In the genomic region with DNA sequence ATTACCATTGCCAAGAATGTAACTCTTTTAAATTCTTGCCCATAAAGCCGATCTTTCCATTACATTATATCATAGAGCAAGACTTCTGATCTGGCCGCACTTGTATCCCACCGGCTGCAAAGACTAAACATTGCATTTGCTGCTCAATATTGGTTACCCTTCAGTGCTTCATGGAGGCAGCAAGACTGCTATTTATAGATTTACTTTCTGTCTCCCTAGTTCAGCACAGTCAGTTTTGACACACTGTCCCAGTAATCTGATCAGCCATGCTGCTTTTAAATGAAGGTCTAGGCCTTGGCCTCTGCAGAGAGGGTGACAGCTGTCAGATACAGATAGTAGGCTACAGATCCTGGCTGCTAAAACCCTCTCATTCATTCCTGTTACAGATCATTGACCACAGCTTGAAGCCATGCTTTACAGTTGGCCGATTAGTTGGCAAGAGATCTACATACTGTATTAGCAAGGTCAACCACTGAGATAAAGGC, we compare ENCODE assay signal across 11 cellular contexts.
DNase-seq lines count a peak whose midpoint lies in the region; ATAC-seq and TF ChIP-seq lines count a peak whose summit lies in the region.
"Had no signal": no experiment of that assay in that cellular context is flagged by ENCODE, and none has a peak within 500 bp of the region (broad histone marks: within the 10 kb centered on the region; RNA-seq: fewer than 3 reads in every experiment).

No MANE protein-coding gene starts in this region.

- in situ Hi-C loops in gastrocnemius medialis (cut with MboI; ENCODE audit: low sequenced_read_pairs in 4 of 4): no loop called here

- no peaks in the 10 kb centered on the region for H3K4me1 Mint-ChIP-seq in activated CD4-positive, alpha-beta T cell treated with anti-CD3 and anti-CD28 coated beads, Interleukin-2, amount 10 ng/mL, durations not matched to agents 24 days and 14 days
- H3K4me1 Mint-ChIP-seq: activated naive CD4-positive, alpha-beta T cell treated with anti-CD3 and anti-CD28 coated beads, Interleukin-2, amount 10 ng/mL, durations not matched to agents 7 days and 5 days had no signal

- no peaks in the 10 kb centered on the region for H3K27me3 Mint-ChIP-seq in activated CD4-positive, alpha-beta T cell treated with anti-CD3 and anti-CD28 coated beads, Interleukin-2, amount 10 ng/mL, durations not matched to agents 24 days and 14 days
- H3K27me3 Mint-ChIP-seq: activated naive CD4-positive, alpha-beta T cell treated with anti-CD3 and anti-CD28 coated beads, Interleukin-2, amount 10 ng/mL, durations not matched to agents 7 days and 5 days; stimulated activated naive CD8-positive, alpha-beta T cell treated with anti-CD3 and anti-CD28 coated beads, Interleukin-15, Interleukin-2, amounts not matched to agents 100 ng/mL and 50 ng/mL, for 24 hours had no signal

- H3K4me3 Mint-ChIP-seq in activated CD4-positive, alpha-beta T cell treated with anti-CD3 and anti-CD28 coated beads, Interleukin-2, amount 10 ng/mL, durations not matched to agents 24 days and 14 days: no peak overlapping the region
- H3K4me3 Mint-ChIP-seq: activated naive CD4-positive, alpha-beta T cell treated with anti-CD3 and anti-CD28 coated beads, Interleukin-2, amount 10 ng/mL, durations not matched to agents 7 days and 5 days; stimulated activated naive CD8-positive, alpha-beta T cell treated with anti-CD3 and anti-CD28 coated beads, Interleukin-15, Interleukin-2, amounts not matched to agents 100 ng/mL and 50 ng/mL, for 24 hours had no signal

- H3K27me3 ChIP-seq in gastrocnemius medialis: no peaks in the 10 kb centered on the region

- H3K27ac Mint-ChIP-seq in activated CD4-positive, alpha-beta T cell treated with anti-CD3 and anti-CD28 coated beads, Interleukin-2, amount 10 ng/mL, durations not matched to agents 24 days and 14 days: no peak overlapping the region
- H3K27ac Mint-ChIP-seq: activated naive CD4-positive, alpha-beta T cell treated with anti-CD3 and anti-CD28 coated beads, Interleukin-2, amount 10 ng/mL, durations not matched to agents 7 days and 5 days; stimulated activated naive CD8-positive, alpha-beta T cell treated with anti-CD3 and anti-CD28 coated beads, Interleukin-15, Interleukin-2, amounts not matched to agents 100 ng/mL and 50 ng/mL, for 24 hours had no signal

- peak overlapping the region; percentile 82 to 88 (median 85) for H3K27ac ChIP-seq in gastrocnemius medialis

- TF ChIP-seq CTCF in gastrocnemius medialis (IDR thresholded peaks at IDR 0.05 in 4 of 5, conservative IDR thresholded peaks at IDR 0.05 in 1 of 5): no peak

- peak; percentile 77 for ATAC-seq in HG03432 (IDR thresholded peaks at IDR 0.05; ENCODE audit: unreplicated experiment)
- ATAC-seq in gastrocnemius medialis: peak; percentile 94 to 95
- no peak for ATAC-seq in GM18498 (IDR thresholded peaks at IDR 0.05; ENCODE audit: unreplicated experiment)
- ATAC-seq: mucosa of descending colon had no signal

- H3K4me3 ChIP-seq in gastrocnemius medialis: peak overlapping the region in 1 of 4 donors; percentile 23
- H3K4me3 ChIP-seq: mucosa of descending colon had no signal

- intact Hi-C loops in gastrocnemius medialis (cut with DNase I; ENCODE audit: low total_unique reads): loop anchor here (1.0 to 5.0 kb wide), 4 partner anchors 30 to 123 kb away; no protein-coding TSS in a partner anchor
- intact Hi-C loops in activated CD4-positive, alpha-beta T cell treated with anti-CD3 and anti-CD28 coated beads, Interleukin-2, amount 10 ng/mL, durations not matched to agents 24 days and 14 days (cut with micrococcal nuclease): no loop called here

- no peaks in the 10 kb centered on the region for H3K36me3 Mint-ChIP-seq in activated CD4-positive, alpha-beta T cell treated with anti-CD3 and anti-CD28 coated beads, Interleukin-2, amount 10 ng/mL, durations not matched to agents 24 days and 14 days (ENCODE audit: low read depth)
- H3K36me3 Mint-ChIP-seq: activated naive CD4-positive, alpha-beta T cell treated with anti-CD3 and anti-CD28 coated beads, Interleukin-2, amount 10 ng/mL, durations not matched to agents 7 days and 5 days had no signal

- H3K36me3 ChIP-seq in gastrocnemius medialis: no peaks in the 10 kb centered on the region

- H3K9me3 ChIP-seq in gastrocnemius medialis: no peaks in the 10 kb centered on the region
- H3K9me3 ChIP-seq: mucosa of descending colon had no signal

- H3K4me1 ChIP-seq in gastrocnemius medialis: peaks cover 20 to 24% of the 10 kb centered on the region in 2 donors

- no peak for TF ChIP-seq POLR2A in gastrocnemius medialis (IDR thresholded peaks at IDR 0.05)

- DNase-seq in NCI-H2196 treated with DMSO at 0.1 percent for 48 hours (lab: John Stamatoyannopoulos, UW; ENCODE audit: unreplicated experiment) (peak; percentile 23), cerebellum (ENCODE audit: low spot score) (peak; percentile 49), gastrocnemius medialis (peak; percentile 53 to 77), T-helper 9 cell (no peak)
- no peak for DNase-seq in activated CD4-positive, alpha-beta T cell treated with anti-CD3 and anti-CD28 coated beads, Interleukin-2, amount 10 ng/mL, durations not matched to agents 24 days and 14 days
- DNase-seq: activated naive CD4-positive, alpha-beta T cell treated with anti-CD3 and anti-CD28 coated beads, Interleukin-2, amount 10 ng/mL, durations not matched to agents 7 days and 5 days; KBM-7 had no signal

- H3K9me3 Mint-ChIP-seq in activated CD4-positive, alpha-beta T cell treated with anti-CD3 and anti-CD28 coated beads, Interleukin-2, amount 10 ng/mL, durations not matched to agents 24 days and 14 days: no peaks in the 10 kb centered on the region

Comparison
In these comparisons a context has a peak if more than half of its experiments do, and no peak if none do; other contexts are left out.
1. DNase-seq: peak in NCI-H2196 treated with DMSO at 0.1 percent for 48 hours (single experiment), cerebellum (single experiment) and gastrocnemius medialis (2 of 2); none in T-helper 9 cell (single experiment) and activated CD4-positive, alpha-beta T cell treated with anti-CD3 and anti-CD28 coated beads, Interleukin-2, amount 10 ng/mL, durations not matched to agents 24 days and 14 days (single experiment).